Comparison of ENCODE assay signal across 27 cellular contexts in genomic region chr19:11019262-11019661, GRCh38.
"Had no signal": no experiment of that assay in that cellular context is flagged by ENCODE, and none has a peak within 500 bp of the region (broad histone marks: within the 10 kb centered on the region; RNA-seq: fewer than 3 reads in every experiment).

No MANE protein-coding gene starts in this region.

- ATAC-seq: activated CD4-positive, CD25-positive, alpha-beta regulatory T cell treated with anti-CD3 and anti-CD28 coated beads, Interleukin-2, amount 50 U/mL, for 24 hours; effector memory CD8-positive, alpha-beta T cell; foreskin keratinocyte; psoas muscle; T-helper 17 cell had no signal

- H3K27ac Mint-ChIP-seq: activated naive CD4-positive, alpha-beta T cell treated with anti-CD3 and anti-CD28 coated beads, Interleukin-2, amount 10 ng/mL, durations not matched to agents 7 days and 5 days; activated naive CD8-positive, alpha-beta T cell treated with anti-CD3 and anti-CD28 coated beads, Interleukin-2, amount 10 ng/mL, durations not matched to agents 7 days and 5 days; T-helper 17 cell had no signal

- H3K4me1 ChIP-seq: ascending aorta, foreskin keratinocyte, left ventricle myocardium inferior, parathyroid adenoma, psoas muscle, sigmoid colon had no signal

- H3K27me3 Mint-ChIP-seq: activated naive CD4-positive, alpha-beta T cell treated with anti-CD3 and anti-CD28 coated beads, Interleukin-2, amount 10 ng/mL, durations not matched to agents 7 days and 5 days; activated naive CD8-positive, alpha-beta T cell treated with anti-CD3 and anti-CD28 coated beads, Interleukin-2, amount 10 ng/mL, durations not matched to agents 7 days and 5 days; brain; effector memory CD8-positive, alpha-beta T cell; T-helper 17 cell had no signal

- H3K36me3 ChIP-seq: uterus had no signal

- H3K27me3 ChIP-seq: ascending aorta, foreskin keratinocyte, sigmoid colon, transverse colon, uterus had no signal

- H3K9ac ChIP-seq: parathyroid adenoma had no signal

- H3K4me3 ChIP-seq: ascending aorta, left ventricle myocardium inferior, lung, psoas muscle, sigmoid colon, transverse colon, uterus had no signal

- H3K4me3 Mint-ChIP-seq: activated naive CD4-positive, alpha-beta T cell treated with anti-CD3 and anti-CD28 coated beads, Interleukin-2, amount 10 ng/mL, durations not matched to agents 7 days and 5 days; activated naive CD8-positive, alpha-beta T cell treated with anti-CD3 and anti-CD28 coated beads, Interleukin-2, amount 10 ng/mL, durations not matched to agents 7 days and 5 days; brain; effector memory CD8-positive, alpha-beta T cell; nephron; T-helper 17 cell had no signal

- DNase-seq: activated CD4-positive, alpha-beta T cell treated with anti-CD3 and anti-CD28 coated beads for 48 hours; activated CD4-positive, alpha-beta T cell treated with anti-CD3 and anti-CD28 coated beads, Interleukin-2, amount 50 U/mL, for 48 hours; activated CD8-positive, alpha-beta memory T cell treated with anti-CD3 and anti-CD28 coated beads for 24 hours; activated gamma-delta T cell; activated naive CD4-positive, alpha-beta T cell treated with anti-CD3 and anti-CD28 coated beads, Interleukin-2, amount 10 ng/mL, durations not matched to agents 7 days and 5 days; activated naive CD8-positive, alpha-beta T cell treated with anti-CD3 and anti-CD28 coated beads, Interleukin-2, amount 10 ng/mL, durations not matched to agents 7 days and 5 days; cortex of kidney; effector memory CD8-positive, alpha-beta T cell; foreskin keratinocyte; left ventricle myocardium inferior; mesendoderm; sigmoid colon; small intestine; stimulated activated CD4-positive, alpha-beta T cell treated with anti-CD3 and anti-CD28 coated beads, Interleukin-1b, Interleukin-23, amount 100 ng/mL, for 48 hours; stimulated activated naive CD4-positive, alpha-beta T cell; T-helper 17 cell; T1000; transverse colon; WERI-Rb-1 had no signal

- H3K9me3 Mint-ChIP-seq: activated naive CD4-positive, alpha-beta T cell treated with anti-CD3 and anti-CD28 coated beads, Interleukin-2, amount 10 ng/mL, durations not matched to agents 7 days and 5 days; activated naive CD8-positive, alpha-beta T cell treated with anti-CD3 and anti-CD28 coated beads, Interleukin-2, amount 10 ng/mL, durations not matched to agents 7 days and 5 days; brain; effector memory CD8-positive, alpha-beta T cell; nephron had no signal

- H3K9me3 ChIP-seq: ascending aorta, left ventricle myocardium inferior, psoas muscle, sigmoid colon, transverse colon, uterus had no signal

- H3K27ac ChIP-seq: ascending aorta, foreskin keratinocyte, left ventricle myocardium inferior, parathyroid adenoma, psoas muscle, sigmoid colon, WERI-Rb-1 had no signal

- H3K79me2 ChIP-seq: parathyroid adenoma had no signal

- H3K4me1 Mint-ChIP-seq: activated naive CD4-positive, alpha-beta T cell treated with anti-CD3 and anti-CD28 coated beads, Interleukin-2, amount 10 ng/mL, durations not matched to agents 7 days and 5 days; brain had no signal

- H2AFZ ChIP-seq: parathyroid adenoma had no signal
